ENCODE assay signal across 21 cellular contexts in the genomic region with DNA sequence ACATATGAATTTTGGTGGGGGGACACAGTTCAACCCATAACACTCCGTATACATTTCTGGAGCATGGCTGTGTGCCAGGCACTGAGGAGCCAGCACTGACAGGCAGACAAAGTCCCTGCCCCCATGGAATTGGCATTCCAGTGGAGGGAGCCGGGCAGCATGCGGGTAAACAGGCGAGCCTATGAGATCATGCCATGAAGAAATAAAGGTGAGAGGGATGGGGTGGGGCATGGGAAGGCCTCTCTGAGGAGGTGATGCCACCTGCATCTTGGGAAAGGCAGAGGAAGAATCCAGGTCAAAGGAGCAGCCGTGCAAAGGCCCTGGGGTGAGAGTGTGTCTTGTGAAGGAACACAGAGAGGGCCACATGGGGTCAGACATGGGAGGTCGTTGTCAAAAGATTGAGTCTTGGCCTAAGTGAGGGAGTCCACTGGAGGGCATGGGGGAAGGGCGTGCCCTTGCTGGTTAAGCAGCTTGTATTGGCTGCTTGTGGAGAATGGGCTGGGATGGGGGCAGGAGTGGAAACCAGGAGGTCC. TPM values are rescaled to one million over a fixed set of nuclear protein-coding genes. Genes with fewer than 3 reads are reported as not detected.
DNase-seq lines count a peak whose midpoint lies in the region; ATAC-seq, FAIRE-seq and TF ChIP-seq lines count a peak whose summit lies in the region.
"Had no signal": no experiment of that assay in that cellular context is flagged by ENCODE, and none has a peak within 500 bp of the region (broad histone marks: within the 10 kb centered on the region; RNA-seq: fewer than 3 reads in every experiment).

No MANE protein-coding gene starts in this region.

- H2BK5ac ChIP-seq in H9 (ENCODE audit: insufficient read length, low read length), result no peak overlapping the region
- H2BK5ac ChIP-seq in H1 (ENCODE audit: low read depth, low read length), result no peak overlapping the region

- TF ChIP-seq CTCF in H9 (conservative IDR thresholded peaks at IDR 0.05) (no peak), H1 (IDR thresholded peaks at IDR 0.05; ENCODE audit: control extremely low read depth in 1 of 3, insufficient read depth in 1 of 3, low read depth in 1 of 3, low read length in 3 of 3) (no peak), neural progenitor cell (IDR thresholded peaks at IDR 0.05) (no peak)

- H3K4me2 ChIP-seq in BLaER1 treated with 17β-estradiol and CSF1 and Interleukin-3, amounts not matched to agents 10 nM and 100 nM, result peak overlapping the region in 10 of 11 experiments; percentile 66 to 89 (median 80); a peak in 16 of 22 replicates
- H3K4me2 ChIP-seq in H9 (ENCODE audit: insufficient read depth, insufficient read length, low read length) (no peak overlapping the region), H1 (ENCODE audit: insufficient read depth in 1 of 2, low read depth in 2 of 2, low read length in 2 of 2) (no peak overlapping the region), neural progenitor cell (no peak overlapping the region)
- H3K4me2 ChIP-seq: A549, SK-N-SH had no signal

- no peak overlapping the region for H3K56ac ChIP-seq in H9 (ENCODE audit: insufficient read length, low read depth, low read length)
- H3K56ac ChIP-seq in H1 (replicated peaks; ENCODE audit: insufficient read length, low read depth, low read length), result no peak overlapping the region

- H3K79me2 ChIP-seq in H9 (ENCODE audit: insufficient read depth, low read length) (no peaks in the 10 kb centered on the region), H1 (ENCODE audit: control insufficient read depth in 1 of 2, insufficient read depth in 2 of 2, low read length in 2 of 2) (no peaks in the 10 kb centered on the region), neural progenitor cell (ENCODE audit: low read depth) (peaks cover 3% of the 10 kb centered on the region)

- H3K23me2 ChIP-seq in H9 (ENCODE audit: insufficient read length, low read depth, low read length, poor library complexity, severe bottlenecking) (no peaks in the 10 kb centered on the region), H1 (ENCODE audit: low read depth, low read length) (peaks cover 5% of the 10 kb centered on the region; the same call in 1 of the 2 replicates)

- no peak overlapping the region for H3K18ac ChIP-seq in H9 (ENCODE audit: insufficient read length, low read depth, low read length)
- no peak overlapping the region; the same call in 1 of the 2 replicates for H3K18ac ChIP-seq in H1 (ENCODE audit: extremely low read depth, low read length)

- H2AFZ ChIP-seq in H9 (ENCODE audit: low read length), result no peak overlapping the region
- H2AFZ ChIP-seq in H1 (ENCODE audit: low read length), result no peak overlapping the region
- no peak overlapping the region for H2AFZ ChIP-seq in neural progenitor cell (replicated peaks)

- FAIRE-seq in H1 (lab: Jason Lieb, UNC) (no peak), RCC 7860 (lab: Jason Lieb, UNC) (no peak)
- FAIRE-seq: A549 had no signal

- H3K79me1 ChIP-seq in H9 (ENCODE audit: insufficient read depth, low read depth, low read length, poor library complexity, severe bottlenecking) (no peaks in the 10 kb centered on the region), H1 (ENCODE audit: low read depth, low read length) (peaks cover 3% of the 10 kb centered on the region)

- TF ChIP-seq RAD21 in H1 (IDR thresholded peaks at IDR 0.05 in 1 of 2, conservative IDR thresholded peaks at IDR 0.05 in 1 of 2; ENCODE audit: low read depth in 2 of 2, low read length in 2 of 2), result no peak

- H3K23ac ChIP-seq in H9 (ENCODE audit: insufficient read length, low read depth, low read length) (no peak overlapping the region), H1 (ENCODE audit: insufficient read length) (no peak overlapping the region)

- H3K9ac ChIP-seq in BLaER1 treated with 17β-estradiol and CSF1 and Interleukin-3, amounts not matched to agents 10 nM and 100 nM, result no peak overlapping the region
- H3K9ac ChIP-seq in H9 (ENCODE audit: extremely low read depth, insufficient read length, low read length) (no peak overlapping the region), H1 (replicated peaks in 1 of 4; ENCODE audit: extremely low read depth in 1 of 4, low read depth in 3 of 4, low read length in 3 of 4) (no peak overlapping the region), neural progenitor cell (no peak overlapping the region)
- H3K9ac ChIP-seq: SK-N-SH had no signal

- peaks cover 4% of the 10 kb centered on the region for H3F3A ChIP-seq in neural progenitor cell (ENCODE audit: low read depth)

- POLR2A ChIA-PET in H1 (lab: Charles Lee; ENCODE audit: partially characterized antibody), result no interaction called here

- no peak overlapping the region for H2BK120ac ChIP-seq in H9 (ENCODE audit: low read depth, low read length, poor library complexity, severe bottlenecking)
- H2BK120ac ChIP-seq in H1 (replicated peaks; ENCODE audit: low read depth, low read length), result no peak overlapping the region

- no peak overlapping the region for H3K27ac ChIP-seq in BLaER1 treated with 17β-estradiol and CSF1 and Interleukin-3, amounts not matched to agents 10 nM and 100 nM
- H3K27ac ChIP-seq in H9 (ENCODE audit: insufficient read length, low read depth, low read length) (no peak overlapping the region), H1 (ENCODE audit: low read depth, low read length) (no peak overlapping the region), neural progenitor cell (no peak overlapping the region)
- H3K27ac ChIP-seq: A549 had no signal

- H3K27ac Mint-ChIP-seq in H9 (peak overlapping the region in 2 of 3 experiments; percentile 47 to 83; a peak in 1 of 7 replicates), neural progenitor cell (peak overlapping the region; percentile 51)
- H3K27ac Mint-ChIP-seq: CD8-positive, alpha-beta T cell had no signal

- peaks cover 0 to 8% (median 0%) of the 10 kb centered on the region in 11 experiments; a peak in 1 of 22 replicates for H4K20me1 ChIP-seq in BLaER1 treated with 17β-estradiol and CSF1 and Interleukin-3, amounts not matched to agents 10 nM and 100 nM
- H4K20me1 ChIP-seq in H9 (ENCODE audit: control insufficient read depth, insufficient read depth, insufficient read length), result no peaks in the 10 kb centered on the region
- no peaks in the 10 kb centered on the region for H4K20me1 ChIP-seq in H1 (replicated peaks in 1 of 2; ENCODE audit: control insufficient read depth in 1 of 2, insufficient read depth in 2 of 2, low read length in 2 of 2)
- H4K20me1 ChIP-seq in neural progenitor cell (ENCODE audit: low read depth), result no peaks in the 10 kb centered on the region

- no peak overlapping the region for H2BK15ac ChIP-seq in H9 (ENCODE audit: low read depth, low read length)
- no peak overlapping the region for H2BK15ac ChIP-seq in H1 (ENCODE audit: low read length)

- no peak for TF ChIP-seq POLR2A in H1 (IDR thresholded peaks at IDR 0.05; ENCODE audit: control extremely low read depth in 1 of 2, low read depth in 2 of 2, low read length in 2 of 2)

- CTCF ChIA-PET in H1 (lab: Charles Lee; ENCODE audit: partially characterized antibody), result interaction anchor here (0.9 to 1.4 kb wide), 5 partner anchors 35 to 107 kb away, joined by 3 to 5 read pairs (median 3); no protein-coding TSS in a partner anchor

- H3K4ac ChIP-seq in H9 (ENCODE audit: low read depth, low read length), result no peak overlapping the region
- no peak overlapping the region for H3K4ac ChIP-seq in H1 (replicated peaks; ENCODE audit: insufficient read length, low read depth, low read length)

- H2BK12ac ChIP-seq in H9 (ENCODE audit: insufficient read length, low read depth, low read length) (no peak overlapping the region), H1 (ENCODE audit: low read depth, low read length) (no peak overlapping the region)

- H3K4me1 ChIP-seq in BLaER1 treated with 17β-estradiol and CSF1 and Interleukin-3, amounts not matched to agents 10 nM and 100 nM, result peaks cover 29 to 37% (median 31%) of the 10 kb centered on the region in 10 experiments
- H3K4me1 ChIP-seq in H9 (ENCODE audit: insufficient read depth, low read length) (no peaks in the 10 kb centered on the region), H1 (replicated peaks in 1 of 4; ENCODE audit: control insufficient read depth in 3 of 4, insufficient read depth in 4 of 4, low read length in 3 of 4) (peaks cover 2 to 8% (median 5%) of the 10 kb centered on the region in 4 experiments; a peak in 4 of 7 replicates), neural progenitor cell (peaks cover 4% of the 10 kb centered on the region)
- H3K4me1 ChIP-seq: BE2C, HAP-1 had no signal

- H3T11ph ChIP-seq in H9 (ENCODE audit: low read length), result no peak overlapping the region

- H3K27me3 Mint-ChIP-seq in H9 (ENCODE audit: low read depth), result peaks cover 5% of the 10 kb centered on the region; the same call in 1 of the 2 replicates
- H3K27me3 Mint-ChIP-seq in neural progenitor cell (ENCODE audit: insufficient read depth, low read depth), result peaks cover 10% of the 10 kb centered on the region

- H3K4me1 Mint-ChIP-seq in H9, result peaks cover 26 to 30% of the 10 kb centered on the region in 2 experiments
- peaks cover 27% of the 10 kb centered on the region for H3K4me1 Mint-ChIP-seq in neural progenitor cell

- whole genome bisulfite sequencing in H9 (ENCODE audit: extremely low coverage, insufficient read length, low lambda C conversion rate), result no CpG with 5 or more reads among the region's 7 CpGs
- WGBS in H1 (ENCODE audit: extremely low coverage in 1 of 2, insufficient coverage in 1 of 2, insufficient read length in 1 of 2, insufficient replicate concordance in 2 of 2, low coverage in 1 of 2, low lambda C conversion rate in 2 of 2, missing lambda C conversion rate in 1 of 2), 2 experiments, result 90% methylated on average over 7 of the region's 7 CpGs; no CpG with 5 or more reads in 1 of the 2 experiments

- H4K5ac ChIP-seq in H9 (ENCODE audit: insufficient read length, low read depth, low read length), result no peak overlapping the region
- H4K5ac ChIP-seq in H1 (ENCODE audit: insufficient read length, low read depth, low read length), result no peak overlapping the region

- H3K14ac ChIP-seq in H9 (ENCODE audit: insufficient read depth, low read length), result no peak overlapping the region; the same call in 1 of the 2 replicates
- no peak overlapping the region for H3K14ac ChIP-seq in H1 (ENCODE audit: insufficient read length)

- no peak overlapping the region for H2BK20ac ChIP-seq in H9 (ENCODE audit: low read depth, low read length, poor library complexity, severe bottlenecking)
- H2BK20ac ChIP-seq in H1 (ENCODE audit: low read length), result no peak overlapping the region

- H3K4me3 Mint-ChIP-seq in H9 (no peak overlapping the region), neural progenitor cell (no peak overlapping the region)
- H3K4me3 Mint-ChIP-seq: CD8-positive, alpha-beta T cell had no signal

- H3K4me3 ChIP-seq in BLaER1 treated with 17β-estradiol and CSF1 and Interleukin-3, amounts not matched to agents 10 nM and 100 nM, result no peak overlapping the region
- H3K4me3 ChIP-seq in H1 (ENCODE audit: extremely low read depth in 1 of 4, insufficient read depth in 2 of 4, low read depth in 3 of 4, low read length in 4 of 4) (no peak overlapping the region), neural progenitor cell (no peak overlapping the region)
- H3K4me3 ChIP-seq: A549, HAP-1 had no signal

- H3K9me3 Mint-ChIP-seq in H9 (no peaks in the 10 kb centered on the region; a peak in 3 of 5 replicates), neural progenitor cell (no peaks in the 10 kb centered on the region)
- H3K9me3 Mint-ChIP-seq: CD8-positive, alpha-beta T cell; IgD-negative memory B cell had no signal

- H2AK5ac ChIP-seq in H9 (ENCODE audit: insufficient read length, low read length) (no peak overlapping the region), H1 (ENCODE audit: low read depth, low read length) (no peak overlapping the region)

- DNase-seq in H9, result no peak
- DNase-seq in H1 (ENCODE audit: low read depth in 1 of 2, low spot score in 2 of 2), result no peak
- DNase-seq in neural progenitor cell (ENCODE audit: low spot score), result no peak
- no peak for DNase-seq in RCC 7860 (ENCODE audit: low spot score)
- no peak for DNase-seq in DMS 273 treated with DMSO at 0.1 percent for 48 hours (lab: John Stamatoyannopoulos, UW)
- no peak for DNase-seq in nucleus accumbens (lab: John Stamatoyannopoulos, UW)
- DNase-seq: BE2C; CD8-positive, alpha-beta T cell; EL; NCI-H1105 treated with DMSO at 0.1 percent for 48 hours; NCI-H2029 treated with DMSO at 0.1 percent for 48 hours; NCI-H2171; NCI-H345; NCI-H774; NK-92 treated with Interleukin-12 subunit alpha and Interleukin-12 subunit beta, amount 100 ng/mL, for 24 hours; SK-N-SH had no signal

- TF ChIP-seq EP300 in H1 (IDR thresholded peaks at IDR 0.05; ENCODE audit: borderline replicate concordance in 1 of 2, low read depth in 2 of 2, low read length in 2 of 2), result no peak

- no peak overlapping the region for H4K8ac ChIP-seq in H9 (replicated peaks; ENCODE audit: insufficient read length, low read depth, low read length)
- H4K8ac ChIP-seq in H1 (ENCODE audit: extremely low read depth, insufficient read depth, low read length), result no peak overlapping the region; the same call in 1 of the 2 replicates

- H4K91ac ChIP-seq in H9 (ENCODE audit: insufficient read length, low read depth, low read length), result no peak overlapping the region
- no peak overlapping the region for H4K91ac ChIP-seq in H1 (replicated peaks; ENCODE audit: insufficient read length, low read length)

- ATAC-seq in GM21360 (IDR thresholded peaks at IDR 0.05; ENCODE audit: unreplicated experiment), result no peak
- ATAC-seq: A549; CD8-positive, alpha-beta T cell had no signal

- no peaks in the 10 kb centered on the region for H3K36me3 ChIP-seq in BLaER1 treated with 17β-estradiol and CSF1 and Interleukin-3, amounts not matched to agents 10 nM and 100 nM
- no peaks in the 10 kb centered on the region for H3K36me3 ChIP-seq in H1 (ENCODE audit: control insufficient read depth in 2 of 4, insufficient read depth in 4 of 4, low read length in 3 of 4)
- H3K36me3 ChIP-seq in neural progenitor cell, result no peaks in the 10 kb centered on the region
- H3K36me3 ChIP-seq: BE2C, HAP-1 had no signal

- peaks cover 0 to 5% (median 0%) of the 10 kb centered on the region in 11 experiments; a peak in 3 of 22 replicates for H3K9me3 ChIP-seq in BLaER1 treated with 17β-estradiol and CSF1 and Interleukin-3, amounts not matched to agents 10 nM and 100 nM (replicated peaks in 1 of 11)
- H3K9me3 ChIP-seq in H9 (ENCODE audit: control insufficient read depth, low read depth, low read length), result no peaks in the 10 kb centered on the region
- no peaks in the 10 kb centered on the region for H3K9me3 ChIP-seq in H1 (ENCODE audit: insufficient read depth in 2 of 2, low read depth in 1 of 2, low read length in 1 of 2)
- H3K9me3 ChIP-seq in neural progenitor cell (ENCODE audit: low read depth), result no peaks in the 10 kb centered on the region
- H3K9me3 ChIP-seq: BE2C, HAP-1, SK-N-SH had no signal

- peaks cover 4 to 13% (median 8%) of the 10 kb centered on the region in 3 experiments; a peak in 6 of 7 replicates for H3K36me3 Mint-ChIP-seq in H9 (ENCODE audit: insufficient read depth in 1 of 3, low read depth in 3 of 3)
- peaks cover 9% of the 10 kb centered on the region for H3K36me3 Mint-ChIP-seq in neural progenitor cell
- H3K36me3 Mint-ChIP-seq: CD8-positive, alpha-beta T cell had no signal

- peaks cover 0 to 7% (median 0%) of the 10 kb centered on the region in 11 experiments; a peak in 5 of 22 replicates for H3K27me3 ChIP-seq in BLaER1 treated with 17β-estradiol and CSF1 and Interleukin-3, amounts not matched to agents 10 nM and 100 nM
- H3K27me3 ChIP-seq in H9 (ENCODE audit: insufficient read depth, low read length) (no peaks in the 10 kb centered on the region), H1 (replicated peaks in 1 of 4; ENCODE audit: control insufficient read depth in 3 of 4, extremely low read depth in 1 of 4, insufficient read depth in 3 of 4, low read length in 3 of 4) (peaks cover 0 to 3% (median 3%) of the 10 kb centered on the region in 4 experiments; a peak in 2 of 7 replicates), neural progenitor cell (no peaks in the 10 kb centered on the region)
- H3K27me3 ChIP-seq: BE2C had no signal

RNA-seq across cellular contexts. Expression of a gene that starts 3.6 kb away (rescaled TPM):
- total RNA-seq in H9 (2021), result 3.6 and 3.7 TPM in 2 replicates
- total RNA-seq in H1 (2021; fragmentation: NEBNext Ultra II Directional; extraction: Animal tissue kit (Norgen Biotek cat#: 25700)), result 4.1 and 4.2 TPM in 2 replicates
- 2.2 and 2.6 TPM in 2 replicates for polyA plus RNA-seq in H1 (2011; rRNA removed)
- 2.1 TPM for polyA plus RNA-seq in H1 (2011; cell fraction: cytosol; rRNA removed)
- 3.1 TPM for polyA plus RNA-seq in H1 (2011; cell fraction: nucleus; rRNA removed)
- 2.8 to 4.1 TPM (median 3.5 TPM) in 4 replicates for polyA plus RNA-seq in H1 (2012, experiment 1 of 2)
- polyA plus RNA-seq in H1 (2012, experiment 2 of 2), result 5.0 TPM
- polyA plus RNA-seq in H1 (2013, experiment 1 of 2), result 2.3 TPM
- 2.1 TPM for polyA plus RNA-seq in H1 (2013, experiment 2 of 2)
- 7.9 and 8.0 TPM in 2 replicates for polyA minus RNA-seq in H1 (2011; rRNA and poly(A)+ RNA removed)
- 4.5 TPM for polyA minus RNA-seq in H1 (2011; cell fraction: cytosol; rRNA and poly(A)+ RNA removed)
- 5.9 TPM for polyA minus RNA-seq in H1 (2011; cell fraction: nucleus; rRNA and poly(A)+ RNA removed)
- 6.8 and 9.6 TPM in 2 replicates for total RNA-seq in neural progenitor cell (ENCODE audit: low replicate concordance)
- total RNA-seq: CD8-positive, alpha-beta T cell had no signal

RNA-seq across cellular contexts. Expression of a gene that starts 32.6 kb away (rescaled TPM):
- total RNA-seq in H9 (2021) (not detected in 2 replicates), neural progenitor cell (ENCODE audit: low replicate concordance) (not detected in 2 replicates)
- not detected in 2 replicates for total RNA-seq in H1 (2021; fragmentation: NEBNext Ultra II Directional; extraction: Animal tissue kit (Norgen Biotek cat#: 25700))
- polyA plus RNA-seq in H1 (2011; rRNA removed), result not detected in 2 replicates
- not detected for polyA plus RNA-seq in H1 (2011; cell fraction: cytosol; rRNA removed)
- not detected for polyA plus RNA-seq in H1 (2011; cell fraction: nucleus; rRNA removed)
- polyA plus RNA-seq in H1 (2012, experiment 1 of 2), result not detected in 4 replicates
- polyA plus RNA-seq in H1 (2012, experiment 2 of 2), result not detected
- not detected for polyA plus RNA-seq in H1 (2013, experiment 1 of 2)
- polyA plus RNA-seq in H1 (2013, experiment 2 of 2), result not detected
- not detected in 2 replicates for polyA minus RNA-seq in H1 (2011; rRNA and poly(A)+ RNA removed)
- not detected for polyA minus RNA-seq in H1 (2011; cell fraction: cytosol; rRNA and poly(A)+ RNA removed)
- polyA minus RNA-seq in H1 (2011; cell fraction: nucleus; rRNA and poly(A)+ RNA removed), result not detected
- total RNA-seq: CD8-positive, alpha-beta T cell had no signal
- polyA plus RNA-seq: A549, IgD-negative memory B cell, SK-N-SH had no signal

RNA-seq across cellular contexts. Expression of a gene that starts 51.3 kb away (rescaled TPM):
- total RNA-seq in H9 (2021), result 172 TPM in 2 replicates
- total RNA-seq in H1 (2021; fragmentation: NEBNext Ultra II Directional; extraction: Animal tissue kit (Norgen Biotek cat#: 25700)), result 186 and 201 TPM in 2 replicates
- polyA plus RNA-seq in H1 (2011; rRNA removed), result 73.8 and 89.0 TPM in 2 replicates
- polyA plus RNA-seq in H1 (2011; cell fraction: cytosol; rRNA removed), result 112 TPM
- 96.5 TPM for polyA plus RNA-seq in H1 (2011; cell fraction: nucleus; rRNA removed)
- 129 to 189 TPM (median 137 TPM) in 4 replicates for polyA plus RNA-seq in H1 (2012, experiment 1 of 2)
- polyA plus RNA-seq in H1 (2012, experiment 2 of 2), result 68.9 TPM
- 194 TPM for polyA plus RNA-seq in H1 (2013, experiment 1 of 2)
- 175 TPM for polyA plus RNA-seq in H1 (2013, experiment 2 of 2)
- 106 and 119 TPM in 2 replicates for polyA minus RNA-seq in H1 (2011; rRNA and poly(A)+ RNA removed)
- polyA minus RNA-seq in H1 (2011; cell fraction: cytosol; rRNA and poly(A)+ RNA removed), result 42.5 TPM
- polyA minus RNA-seq in H1 (2011; cell fraction: nucleus; rRNA and poly(A)+ RNA removed), result 60.4 TPM
- 113 and 153 TPM in 2 replicates for total RNA-seq in neural progenitor cell (ENCODE audit: low replicate concordance)

RNA-seq across cellular contexts. Expression of a gene that starts 51.4 kb away (rescaled TPM):
- total RNA-seq in H9 (2021) (27.4 TPM in 2 replicates), neural progenitor cell (ENCODE audit: low replicate concordance) (10.8 and 19.9 TPM in 2 replicates)
- 19.9 and 21.2 TPM in 2 replicates for total RNA-seq in H1 (2021; fragmentation: NEBNext Ultra II Directional; extraction: Animal tissue kit (Norgen Biotek cat#: 25700))
- polyA plus RNA-seq in H1 (2011; rRNA removed), result 30.5 and 36.8 TPM in 2 replicates
- 33.8 TPM for polyA plus RNA-seq in H1 (2011; cell fraction: cytosol; rRNA removed)
- polyA plus RNA-seq in H1 (2011; cell fraction: nucleus; rRNA removed), result 22.6 TPM
- polyA plus RNA-seq in H1 (2012, experiment 1 of 2), result 20.5 to 28.6 TPM (median 24.5 TPM) in 4 replicates
- 30.3 TPM for polyA plus RNA-seq in H1 (2012, experiment 2 of 2)
- 23.2 TPM for polyA plus RNA-seq in H1 (2013, experiment 1 of 2)
- 26.4 TPM for polyA plus RNA-seq in H1 (2013, experiment 2 of 2)
- polyA minus RNA-seq in H1 (2011; rRNA and poly(A)+ RNA removed), result 5.0 and 5.4 TPM in 2 replicates
- polyA minus RNA-seq in H1 (2011; cell fraction: cytosol; rRNA and poly(A)+ RNA removed), result 4.8 TPM
- polyA minus RNA-seq in H1 (2011; cell fraction: nucleus; rRNA and poly(A)+ RNA removed), result 12.0 TPM

RNA-seq across cellular contexts. Expression of a gene that starts 53.4 kb away (rescaled TPM):
- total RNA-seq in H9 (2021) (0.35 and 1.3 TPM in 2 replicates), neural progenitor cell (ENCODE audit: low replicate concordance) (0.62 TPM in 1 of 2 replicates, not detected in the other)
- total RNA-seq in H1 (2021; fragmentation: NEBNext Ultra II Directional; extraction: Animal tissue kit (Norgen Biotek cat#: 25700)), result 0.77 and 1.0 TPM in 2 replicates
- 2.1 and 3.2 TPM in 2 replicates for polyA plus RNA-seq in H1 (2011; rRNA removed)
- 1.3 TPM for polyA plus RNA-seq in H1 (2011; cell fraction: cytosol; rRNA removed)
- 0.91 TPM for polyA plus RNA-seq in H1 (2011; cell fraction: nucleus; rRNA removed)
- polyA plus RNA-seq in H1 (2012, experiment 1 of 2), result 0.37 to 0.97 TPM (median 0.77 TPM) in 4 replicates
- 0.47 TPM for polyA plus RNA-seq in H1 (2012, experiment 2 of 2)
- polyA plus RNA-seq in H1 (2013, experiment 1 of 2), result 0.83 TPM
- 1.2 TPM for polyA plus RNA-seq in H1 (2013, experiment 2 of 2)
- 1.2 and 2.1 TPM in 2 replicates for polyA minus RNA-seq in H1 (2011; rRNA and poly(A)+ RNA removed)
- polyA minus RNA-seq in H1 (2011; cell fraction: cytosol; rRNA and poly(A)+ RNA removed), result 3.7 TPM
- polyA minus RNA-seq in H1 (2011; cell fraction: nucleus; rRNA and poly(A)+ RNA removed), result 1.9 TPM

Comparison
In these comparisons a context has a peak if more than half of its experiments do, and no peak if none do; other contexts are left out.
1. H3K4me2 ChIP-seq: peak in BLaER1 treated with 17β-estradiol and CSF1 and Interleukin-3, amounts not matched to agents 10 nM and 100 nM (10 of 11); none in H9 (single experiment), H1 (0 of 2) and neural progenitor cell (single experiment).